In genomic region chr16:88274847-88275246, GRCh38 we compare ENCODE assay signal across 1 cellular context.
TF ChIP-seq lines count a peak whose summit lies in the region.

No MANE protein-coding gene starts in this region.

TF ChIP-seq in IMR-90, 13 proteins besides CTCF, POLR2A, EP300 and RAD21 (continued from another document):
- TF ChIP-seq RFX5 (IDR thresholded peaks at IDR 0.05; ENCODE audit: low read depth, low read length) (no peak), RCOR1 (IDR thresholded peaks at IDR 0.05; ENCODE audit: insufficient replicate concordance, low read length) (no peak), BHLHE40 (IDR thresholded peaks at IDR 0.05; ENCODE audit: low read depth, low read length) (no peak), ELK1 (IDR thresholded peaks at IDR 0.05; ENCODE audit: borderline replicate concordance, low read depth, low read length) (no peak), FOS (IDR thresholded peaks at IDR 0.05; ENCODE audit: low read depth, low read length) (no peak), SMC3 (IDR thresholded peaks at IDR 0.05; ENCODE audit: low read depth, low read length) (no peak), USF2 (IDR thresholded peaks at IDR 0.05; ENCODE audit: low read depth, low read length) (no peak), CEBPB (IDR thresholded peaks at IDR 0.05; ENCODE audit: low read depth, low read length) (no peak), NFE2L2 (IDR thresholded peaks at IDR 0.05; ENCODE audit: low read depth, low read length) (no peak), MAZ (IDR thresholded peaks at IDR 0.05; ENCODE audit: borderline replicate concordance, low read depth, low read length) (no peak), MAFK (IDR thresholded peaks at IDR 0.05; ENCODE audit: low read depth, low read length) (no peak), CHD1 (IDR thresholded peaks at IDR 0.05; ENCODE audit: low read depth, low read length) (no peak)
